Comparison of ENCODE assay signal across 1 cellular context in genomic region chr16:31067342-31067741, GRCh38.
A peak's percentile ranks its signal among the peaks of the same experiment; 100 is the strongest.
TF ChIP-seq lines count a peak whose summit lies in the region.

No MANE protein-coding gene starts in this region.

TF ChIP-seq in HepG2, 621 proteins besides CTCF, POLR2A, EP300 and RAD21:
- TF ChIP-seq ZNF709 (CRISPR knock-in tag; IDR thresholded peaks at IDR 0.05): no peak
- TF ChIP-seq ZNF629 (CRISPR knock-in tag; conservative IDR thresholded peaks at IDR 0.05): peak; percentile 57
